ENCODE assay signal across 1 cellular context in the genomic region with DNA sequence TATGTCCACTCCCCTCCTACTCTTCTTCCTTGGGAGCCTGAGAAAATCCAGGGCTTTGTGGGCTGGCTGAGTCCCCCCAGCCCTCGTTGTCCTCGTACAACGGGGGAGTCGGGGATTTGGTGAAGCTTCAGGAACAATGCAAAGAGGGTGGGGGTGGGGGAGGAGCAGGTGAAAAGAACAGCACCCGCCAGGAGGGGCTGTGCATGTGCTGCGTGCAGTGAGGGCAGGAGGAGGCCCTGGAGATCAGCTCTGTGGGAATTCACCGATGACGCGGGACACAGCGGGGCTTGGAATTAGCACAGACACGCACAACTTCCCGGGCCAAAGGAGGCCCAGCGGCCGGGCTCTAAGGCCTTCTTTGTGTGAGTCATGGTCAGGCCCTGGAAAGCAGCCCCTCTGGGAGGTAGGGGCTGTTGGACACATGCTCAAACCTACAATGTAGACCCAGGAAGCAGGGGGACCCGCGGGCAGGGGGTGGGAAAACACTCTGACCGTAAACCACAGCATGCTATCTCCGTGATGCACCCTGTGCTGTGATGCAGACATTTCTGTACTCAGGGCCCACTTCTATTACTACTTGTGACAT.
TF ChIP-seq lines count a peak whose summit lies in the region.

No MANE protein-coding gene starts in this region.

TF ChIP-seq in K562, 482 proteins besides CTCF, POLR2A, EP300 and RAD21 (continued from another document and continues in another):
- TF ChIP-seq, protein P1, sequence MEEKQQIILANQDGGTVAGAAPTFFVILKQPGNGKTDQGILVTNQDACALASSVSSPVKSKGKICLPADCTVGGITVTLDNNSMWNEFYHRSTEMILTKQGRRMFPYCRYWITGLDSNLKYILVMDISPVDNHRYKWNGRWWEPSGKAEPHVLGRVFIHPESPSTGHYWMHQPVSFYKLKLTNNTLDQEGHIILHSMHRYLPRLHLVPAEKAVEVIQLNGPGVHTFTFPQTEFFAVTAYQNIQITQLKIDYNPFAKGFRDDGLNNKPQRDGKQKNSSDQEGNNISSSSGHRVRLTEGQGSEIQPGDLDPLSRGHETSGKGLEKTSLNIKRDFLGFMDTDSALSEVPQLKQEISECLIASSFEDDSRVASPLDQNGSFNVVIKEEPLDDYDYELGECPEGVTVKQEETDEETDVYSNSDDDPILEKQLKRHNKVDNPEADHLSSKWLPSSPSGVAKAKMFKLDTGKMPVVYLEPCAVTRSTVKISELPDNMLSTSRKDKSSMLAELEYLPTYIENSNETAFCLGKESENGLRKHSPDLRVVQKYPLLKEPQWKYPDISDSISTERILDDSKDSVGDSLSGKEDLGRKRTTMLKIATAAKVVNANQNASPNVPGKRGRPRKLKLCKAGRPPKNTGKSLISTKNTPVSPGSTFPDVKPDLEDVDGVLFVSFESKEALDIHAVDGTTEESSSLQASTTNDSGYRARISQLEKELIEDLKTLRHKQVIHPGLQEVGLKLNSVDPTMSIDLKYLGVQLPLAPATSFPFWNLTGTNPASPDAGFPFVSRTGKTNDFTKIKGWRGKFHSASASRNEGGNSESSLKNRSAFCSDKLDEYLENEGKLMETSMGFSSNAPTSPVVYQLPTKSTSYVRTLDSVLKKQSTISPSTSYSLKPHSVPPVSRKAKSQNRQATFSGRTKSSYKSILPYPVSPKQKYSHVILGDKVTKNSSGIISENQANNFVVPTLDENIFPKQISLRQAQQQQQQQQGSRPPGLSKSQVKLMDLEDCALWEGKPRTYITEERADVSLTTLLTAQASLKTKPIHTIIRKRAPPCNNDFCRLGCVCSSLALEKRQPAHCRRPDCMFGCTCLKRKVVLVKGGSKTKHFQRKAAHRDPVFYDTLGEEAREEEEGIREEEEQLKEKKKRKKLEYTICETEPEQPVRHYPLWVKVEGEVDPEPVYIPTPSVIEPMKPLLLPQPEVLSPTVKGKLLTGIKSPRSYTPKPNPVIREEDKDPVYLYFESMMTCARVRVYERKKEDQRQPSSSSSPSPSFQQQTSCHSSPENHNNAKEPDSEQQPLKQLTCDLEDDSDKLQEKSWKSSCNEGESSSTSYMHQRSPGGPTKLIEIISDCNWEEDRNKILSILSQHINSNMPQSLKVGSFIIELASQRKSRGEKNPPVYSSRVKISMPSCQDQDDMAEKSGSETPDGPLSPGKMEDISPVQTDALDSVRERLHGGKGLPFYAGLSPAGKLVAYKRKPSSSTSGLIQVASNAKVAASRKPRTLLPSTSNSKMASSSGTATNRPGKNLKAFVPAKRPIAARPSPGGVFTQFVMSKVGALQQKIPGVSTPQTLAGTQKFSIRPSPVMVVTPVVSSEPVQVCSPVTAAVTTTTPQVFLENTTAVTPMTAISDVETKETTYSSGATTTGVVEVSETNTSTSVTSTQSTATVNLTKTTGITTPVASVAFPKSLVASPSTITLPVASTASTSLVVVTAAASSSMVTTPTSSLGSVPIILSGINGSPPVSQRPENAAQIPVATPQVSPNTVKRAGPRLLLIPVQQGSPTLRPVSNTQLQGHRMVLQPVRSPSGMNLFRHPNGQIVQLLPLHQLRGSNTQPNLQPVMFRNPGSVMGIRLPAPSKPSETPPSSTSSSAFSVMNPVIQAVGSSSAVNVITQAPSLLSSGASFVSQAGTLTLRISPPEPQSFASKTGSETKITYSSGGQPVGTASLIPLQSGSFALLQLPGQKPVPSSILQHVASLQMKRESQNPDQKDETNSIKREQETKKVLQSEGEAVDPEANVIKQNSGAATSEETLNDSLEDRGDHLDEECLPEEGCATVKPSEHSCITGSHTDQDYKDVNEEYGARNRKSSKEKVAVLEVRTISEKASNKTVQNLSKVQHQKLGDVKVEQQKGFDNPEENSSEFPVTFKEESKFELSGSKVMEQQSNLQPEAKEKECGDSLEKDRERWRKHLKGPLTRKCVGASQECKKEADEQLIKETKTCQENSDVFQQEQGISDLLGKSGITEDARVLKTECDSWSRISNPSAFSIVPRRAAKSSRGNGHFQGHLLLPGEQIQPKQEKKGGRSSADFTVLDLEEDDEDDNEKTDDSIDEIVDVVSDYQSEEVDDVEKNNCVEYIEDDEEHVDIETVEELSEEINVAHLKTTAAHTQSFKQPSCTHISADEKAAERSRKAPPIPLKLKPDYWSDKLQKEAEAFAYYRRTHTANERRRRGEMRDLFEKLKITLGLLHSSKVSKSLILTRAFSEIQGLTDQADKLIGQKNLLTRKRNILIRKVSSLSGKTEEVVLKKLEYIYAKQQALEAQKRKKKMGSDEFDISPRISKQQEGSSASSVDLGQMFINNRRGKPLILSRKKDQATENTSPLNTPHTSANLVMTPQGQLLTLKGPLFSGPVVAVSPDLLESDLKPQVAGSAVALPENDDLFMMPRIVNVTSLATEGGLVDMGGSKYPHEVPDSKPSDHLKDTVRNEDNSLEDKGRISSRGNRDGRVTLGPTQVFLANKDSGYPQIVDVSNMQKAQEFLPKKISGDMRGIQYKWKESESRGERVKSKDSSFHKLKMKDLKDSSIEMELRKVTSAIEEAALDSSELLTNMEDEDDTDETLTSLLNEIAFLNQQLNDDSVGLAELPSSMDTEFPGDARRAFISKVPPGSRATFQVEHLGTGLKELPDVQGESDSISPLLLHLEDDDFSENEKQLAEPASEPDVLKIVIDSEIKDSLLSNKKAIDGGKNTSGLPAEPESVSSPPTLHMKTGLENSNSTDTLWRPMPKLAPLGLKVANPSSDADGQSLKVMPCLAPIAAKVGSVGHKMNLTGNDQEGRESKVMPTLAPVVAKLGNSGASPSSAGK (IDR thresholded peaks at IDR 0.05), result peak; percentile 94
- no peak for TF ChIP-seq DLX4 (CRISPR knock-in tag; IDR thresholded peaks at IDR 0.05)
- 0 out of 2 replicates have a peak, but pooled peaks have one; percentile 29 for TF ChIP-seq ZNF431 (CRISPR knock-in tag; IDR thresholded peaks at IDR 0.05)
- no peak for TF ChIP-seq DACH1 (IDR thresholded peaks at IDR 0.05; ENCODE audit: partially characterized antibody)
- TF ChIP-seq ZNF79 (CRISPR knock-in tag; IDR thresholded peaks at IDR 0.05; ENCODE audit: low read depth), result no peak
- TF ChIP-seq, protein P2, sequence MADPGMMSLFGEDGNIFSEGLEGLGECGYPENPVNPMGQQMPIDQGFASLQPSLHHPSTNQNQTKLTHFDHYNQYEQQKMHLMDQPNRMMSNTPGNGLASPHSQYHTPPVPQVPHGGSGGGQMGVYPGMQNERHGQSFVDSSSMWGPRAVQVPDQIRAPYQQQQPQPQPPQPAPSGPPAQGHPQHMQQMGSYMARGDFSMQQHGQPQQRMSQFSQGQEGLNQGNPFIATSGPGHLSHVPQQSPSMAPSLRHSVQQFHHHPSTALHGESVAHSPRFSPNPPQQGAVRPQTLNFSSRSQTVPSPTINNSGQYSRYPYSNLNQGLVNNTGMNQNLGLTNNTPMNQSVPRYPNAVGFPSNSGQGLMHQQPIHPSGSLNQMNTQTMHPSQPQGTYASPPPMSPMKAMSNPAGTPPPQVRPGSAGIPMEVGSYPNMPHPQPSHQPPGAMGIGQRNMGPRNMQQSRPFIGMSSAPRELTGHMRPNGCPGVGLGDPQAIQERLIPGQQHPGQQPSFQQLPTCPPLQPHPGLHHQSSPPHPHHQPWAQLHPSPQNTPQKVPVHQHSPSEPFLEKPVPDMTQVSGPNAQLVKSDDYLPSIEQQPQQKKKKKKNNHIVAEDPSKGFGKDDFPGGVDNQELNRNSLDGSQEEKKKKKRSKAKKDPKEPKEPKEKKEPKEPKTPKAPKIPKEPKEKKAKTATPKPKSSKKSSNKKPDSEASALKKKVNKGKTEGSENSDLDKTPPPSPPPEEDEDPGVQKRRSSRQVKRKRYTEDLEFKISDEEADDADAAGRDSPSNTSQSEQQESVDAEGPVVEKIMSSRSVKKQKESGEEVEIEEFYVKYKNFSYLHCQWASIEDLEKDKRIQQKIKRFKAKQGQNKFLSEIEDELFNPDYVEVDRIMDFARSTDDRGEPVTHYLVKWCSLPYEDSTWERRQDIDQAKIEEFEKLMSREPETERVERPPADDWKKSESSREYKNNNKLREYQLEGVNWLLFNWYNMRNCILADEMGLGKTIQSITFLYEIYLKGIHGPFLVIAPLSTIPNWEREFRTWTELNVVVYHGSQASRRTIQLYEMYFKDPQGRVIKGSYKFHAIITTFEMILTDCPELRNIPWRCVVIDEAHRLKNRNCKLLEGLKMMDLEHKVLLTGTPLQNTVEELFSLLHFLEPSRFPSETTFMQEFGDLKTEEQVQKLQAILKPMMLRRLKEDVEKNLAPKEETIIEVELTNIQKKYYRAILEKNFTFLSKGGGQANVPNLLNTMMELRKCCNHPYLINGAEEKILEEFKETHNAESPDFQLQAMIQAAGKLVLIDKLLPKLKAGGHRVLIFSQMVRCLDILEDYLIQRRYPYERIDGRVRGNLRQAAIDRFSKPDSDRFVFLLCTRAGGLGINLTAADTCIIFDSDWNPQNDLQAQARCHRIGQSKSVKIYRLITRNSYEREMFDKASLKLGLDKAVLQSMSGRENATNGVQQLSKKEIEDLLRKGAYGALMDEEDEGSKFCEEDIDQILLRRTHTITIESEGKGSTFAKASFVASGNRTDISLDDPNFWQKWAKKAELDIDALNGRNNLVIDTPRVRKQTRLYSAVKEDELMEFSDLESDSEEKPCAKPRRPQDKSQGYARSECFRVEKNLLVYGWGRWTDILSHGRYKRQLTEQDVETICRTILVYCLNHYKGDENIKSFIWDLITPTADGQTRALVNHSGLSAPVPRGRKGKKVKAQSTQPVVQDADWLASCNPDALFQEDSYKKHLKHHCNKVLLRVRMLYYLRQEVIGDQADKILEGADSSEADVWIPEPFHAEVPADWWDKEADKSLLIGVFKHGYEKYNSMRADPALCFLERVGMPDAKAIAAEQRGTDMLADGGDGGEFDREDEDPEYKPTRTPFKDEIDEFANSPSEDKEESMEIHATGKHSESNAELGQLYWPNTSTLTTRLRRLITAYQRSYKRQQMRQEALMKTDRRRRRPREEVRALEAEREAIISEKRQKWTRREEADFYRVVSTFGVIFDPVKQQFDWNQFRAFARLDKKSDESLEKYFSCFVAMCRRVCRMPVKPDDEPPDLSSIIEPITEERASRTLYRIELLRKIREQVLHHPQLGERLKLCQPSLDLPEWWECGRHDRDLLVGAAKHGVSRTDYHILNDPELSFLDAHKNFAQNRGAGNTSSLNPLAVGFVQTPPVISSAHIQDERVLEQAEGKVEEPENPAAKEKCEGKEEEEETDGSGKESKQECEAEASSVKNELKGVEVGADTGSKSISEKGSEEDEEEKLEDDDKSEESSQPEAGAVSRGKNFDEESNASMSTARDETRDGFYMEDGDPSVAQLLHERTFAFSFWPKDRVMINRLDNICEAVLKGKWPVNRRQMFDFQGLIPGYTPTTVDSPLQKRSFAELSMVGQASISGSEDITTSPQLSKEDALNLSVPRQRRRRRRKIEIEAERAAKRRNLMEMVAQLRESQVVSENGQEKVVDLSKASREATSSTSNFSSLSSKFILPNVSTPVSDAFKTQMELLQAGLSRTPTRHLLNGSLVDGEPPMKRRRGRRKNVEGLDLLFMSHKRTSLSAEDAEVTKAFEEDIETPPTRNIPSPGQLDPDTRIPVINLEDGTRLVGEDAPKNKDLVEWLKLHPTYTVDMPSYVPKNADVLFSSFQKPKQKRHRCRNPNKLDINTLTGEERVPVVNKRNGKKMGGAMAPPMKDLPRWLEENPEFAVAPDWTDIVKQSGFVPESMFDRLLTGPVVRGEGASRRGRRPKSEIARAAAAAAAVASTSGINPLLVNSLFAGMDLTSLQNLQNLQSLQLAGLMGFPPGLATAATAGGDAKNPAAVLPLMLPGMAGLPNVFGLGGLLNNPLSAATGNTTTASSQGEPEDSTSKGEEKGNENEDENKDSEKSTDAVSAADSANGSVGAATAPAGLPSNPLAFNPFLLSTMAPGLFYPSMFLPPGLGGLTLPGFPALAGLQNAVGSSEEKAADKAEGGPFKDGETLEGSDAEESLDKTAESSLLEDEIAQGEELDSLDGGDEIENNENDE (IDR thresholded peaks at IDR 0.05; ENCODE audit: low read depth, low read length), result no peak
- TF ChIP-seq RBBP5 (IDR thresholded peaks at IDR 0.05; ENCODE audit: borderline replicate concordance, insufficient read depth, low read length, poor library complexity, severe bottlenecking), result peak; percentile 77
- peak; percentile 7; the same call in 1 of the 2 replicates for TF ChIP-seq ZNF384 (IDR thresholded peaks at IDR 0.05; ENCODE audit: low read depth, low read length)
- TF ChIP-seq NFXL1 (CRISPR knock-in tag; IDR thresholded peaks at IDR 0.05), result no peak
- peak; percentile 56; the same call in 1 of the 2 replicates for TF ChIP-seq SMARCE1 (IDR thresholded peaks at IDR 0.05)
- TF ChIP-seq, protein P3, sequence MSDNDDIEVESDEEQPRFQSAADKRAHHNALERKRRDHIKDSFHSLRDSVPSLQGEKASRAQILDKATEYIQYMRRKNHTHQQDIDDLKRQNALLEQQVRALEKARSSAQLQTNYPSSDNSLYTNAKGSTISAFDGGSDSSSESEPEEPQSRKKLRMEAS (CRISPR knock-in tag; IDR thresholded peaks at IDR 0.05), result peak; percentile 89
- peak; percentile 36; the same call in 1 of the 2 replicates for TF ChIP-seq DIDO1 (tag; IDR thresholded peaks at IDR 0.05; ENCODE audit: low read depth)
- no peak for TF ChIP-seq MEF2D (tag; conservative IDR thresholded peaks at IDR 0.05; ENCODE audit: low read depth)
- no peak for TF ChIP-seq TCF7L2 (IDR thresholded peaks at IDR 0.05; ENCODE audit: low read depth, low read length)
- TF ChIP-seq POU5F1 (IDR thresholded peaks at IDR 0.05; ENCODE audit: borderline replicate concordance, low read depth, low read length, partially characterized antibody), result no peak
- no peak for TF ChIP-seq XRCC3 (IDR thresholded peaks at IDR 0.05)
- no peak for TF ChIP-seq ZNF644 (tag; IDR thresholded peaks at IDR 0.05; ENCODE audit: low read depth)
- TF ChIP-seq, protein P4, sequence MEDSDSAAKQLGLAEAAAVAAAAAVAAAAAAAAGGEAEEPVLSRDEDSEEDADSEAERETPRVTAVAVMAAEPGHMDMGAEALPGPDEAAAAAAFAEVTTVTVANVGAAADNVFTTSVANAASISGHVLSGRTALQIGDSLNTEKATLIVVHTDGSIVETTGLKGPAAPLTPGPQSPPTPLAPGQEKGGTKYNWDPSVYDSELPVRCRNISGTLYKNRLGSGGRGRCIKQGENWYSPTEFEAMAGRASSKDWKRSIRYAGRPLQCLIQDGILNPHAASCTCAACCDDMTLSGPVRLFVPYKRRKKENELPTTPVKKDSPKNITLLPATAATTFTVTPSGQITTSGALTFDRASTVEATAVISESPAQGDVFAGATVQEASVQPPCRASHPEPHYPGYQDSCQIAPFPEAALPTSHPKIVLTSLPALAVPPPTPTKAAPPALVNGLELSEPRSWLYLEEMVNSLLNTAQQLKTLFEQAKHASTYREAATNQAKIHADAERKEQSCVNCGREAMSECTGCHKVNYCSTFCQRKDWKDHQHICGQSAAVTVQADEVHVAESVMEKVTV (CRISPR knock-in tag; IDR thresholded peaks at IDR 0.05), result no peak
- TF ChIP-seq MYC (IDR thresholded peaks at IDR 0.05; ENCODE audit: low read depth, low read length), result no peak; the same call in none of the 2 replicates
- 0 out of 2 replicates have a peak, but pooled peaks have one; percentile 25 for TF ChIP-seq MYC (CRISPR knock-in tag; IDR thresholded peaks at IDR 0.05; ENCODE audit: borderline replicate concordance, low read depth)
- peak; percentile 59 for TF ChIP-seq ATF7 (IDR thresholded peaks at IDR 0.05)
- TF ChIP-seq, protein P5, sequence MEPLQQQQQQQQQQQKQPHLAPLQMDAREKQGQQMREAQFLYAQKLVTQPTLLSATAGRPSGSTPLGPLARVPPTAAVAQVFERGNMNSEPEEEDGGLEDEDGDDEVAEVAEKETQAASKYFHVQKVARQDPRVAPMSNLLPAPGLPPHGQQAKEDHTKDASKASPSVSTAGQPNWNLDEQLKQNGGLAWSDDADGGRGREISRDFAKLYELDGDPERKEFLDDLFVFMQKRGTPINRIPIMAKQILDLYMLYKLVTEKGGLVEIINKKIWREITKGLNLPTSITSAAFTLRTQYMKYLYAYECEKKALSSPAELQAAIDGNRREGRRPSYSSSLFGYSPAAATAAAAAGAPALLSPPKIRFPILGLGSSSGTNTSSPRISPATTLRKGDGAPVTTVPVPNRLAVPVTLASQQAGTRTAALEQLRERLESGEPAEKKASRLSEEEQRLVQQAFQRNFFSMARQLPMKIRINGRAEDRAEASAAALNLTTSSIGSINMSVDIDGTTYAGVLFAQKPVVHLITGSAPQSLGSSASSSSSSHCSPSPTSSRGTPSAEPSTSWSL (CRISPR knock-in tag; IDR thresholded peaks at IDR 0.05; ENCODE audit: borderline replicate concordance), result no peak
